24 cellular contexts compared by ENCODE assay signal in the genomic region with DNA sequence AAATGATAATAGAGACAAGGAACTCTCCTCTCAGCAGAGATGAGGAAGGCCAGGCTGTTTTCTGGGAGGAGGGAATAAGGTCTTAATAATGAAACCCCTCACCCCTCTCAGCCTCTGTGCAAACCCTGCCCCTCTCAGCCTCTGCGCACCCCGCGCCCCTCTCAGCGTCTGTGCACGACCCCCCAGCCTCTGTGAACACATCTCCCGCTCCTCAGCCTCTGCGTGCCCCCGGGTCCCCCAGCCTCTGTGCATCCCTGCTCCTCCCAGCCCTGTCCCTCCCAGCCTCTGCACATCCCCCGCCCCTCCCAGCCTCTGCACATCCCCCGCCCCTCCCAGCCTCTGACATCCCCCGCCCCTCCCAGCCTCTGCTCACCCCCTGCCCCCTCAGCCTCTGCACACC.
"Had no signal": no experiment of that assay in that cellular context is flagged by ENCODE, and none has a peak within 500 bp of the region (broad histone marks: within the 10 kb centered on the region; RNA-seq: fewer than 3 reads in every experiment).

No MANE protein-coding gene starts in this region.

- H3K4me3 ChIP-seq: cardiac muscle cell, MG63 had no signal

- DNase-seq: activated CD4-positive, alpha-beta T cell treated with anti-CD3 and anti-CD28 coated beads for 48 hours; activated CD4-positive, alpha-beta T cell treated with anti-CD3 and anti-CD28 coated beads, Interleukin-2, amount 50 U/mL, for 4 hours; activated CD4-positive, CD25-positive, alpha-beta regulatory T cell treated with anti-CD3 and anti-CD28 coated beads, Interleukin-2, amount 50 U/mL, for 72 hours; activated gamma-delta T cell; activated naive CD4-positive, alpha-beta T cell treated with anti-CD3 and anti-CD28 coated beads, Interleukin-2, amount 10 ng/mL, durations not matched to agents 7 days and 5 days; activated naive CD8-positive, alpha-beta T cell treated with anti-CD3 and anti-CD28 coated beads for 36 hours; activated T-cell treated with anti-CD3 and anti-CD28 coated beads, Interleukin-2, amount 50 U/mL, for 1 hour; brain microvascular endothelial cell; cerebellar nuclear complex; MG63; MV-4-11; NCI-H1105; NCI-H1436; NCI-H187; NCI-H2081; NCI-H446; NCI-H524; PC-3; SHP77 treated with DMSO at 0.1 percent for 48 hours; T-helper 9 cell had no signal

- H3K4me3 Mint-ChIP-seq: activated naive CD4-positive, alpha-beta T cell treated with anti-CD3 and anti-CD28 coated beads, Interleukin-2, amount 10 ng/mL, durations not matched to agents 7 days and 5 days; activated naive CD8-positive, alpha-beta T cell treated with anti-CD3 and anti-CD28 coated beads for 36 hours; activated T-helper 1 cell treated with anti-CD3 and anti-CD28 coated beads, Interleukin-12 subunit alpha, Interleukin-12 subunit beta, Interleukin-2, Interleukin-4 antibody, amounts not matched to agents 30 ng/mL and 10 ng/mL and 1 ng/mL, durations not matched to agents 14 hours and 24 hours and 36 hours; T-helper 1 cell treated with Interleukin-12 subunit alpha and Interleukin-12 subunit beta and Interleukin-4 antibody, amounts not matched to agents 30 μg/mL and 1 μg/mL, for 36 hours; WTC11 had no signal

- H3K27me3 Mint-ChIP-seq: activated naive CD4-positive, alpha-beta T cell treated with anti-CD3 and anti-CD28 coated beads, Interleukin-2, amount 10 ng/mL, durations not matched to agents 7 days and 5 days had no signal

- H3K36me3 Mint-ChIP-seq: activated naive CD4-positive, alpha-beta T cell treated with anti-CD3 and anti-CD28 coated beads, Interleukin-2, amount 10 ng/mL, durations not matched to agents 7 days and 5 days; activated naive CD8-positive, alpha-beta T cell treated with anti-CD3 and anti-CD28 coated beads for 36 hours had no signal

- H3K27ac ChIP-seq: brain microvascular endothelial cell, cardiac muscle cell had no signal

- ATAC-seq: PC-3, WTC11 had no signal

- H3K4me1 Mint-ChIP-seq: activated naive CD4-positive, alpha-beta T cell treated with anti-CD3 and anti-CD28 coated beads, Interleukin-2, amount 10 ng/mL, durations not matched to agents 7 days and 5 days; activated naive CD8-positive, alpha-beta T cell treated with anti-CD3 and anti-CD28 coated beads for 36 hours had no signal

- H3K27ac Mint-ChIP-seq: activated naive CD4-positive, alpha-beta T cell treated with anti-CD3 and anti-CD28 coated beads, Interleukin-2, amount 10 ng/mL, durations not matched to agents 7 days and 5 days; activated naive CD8-positive, alpha-beta T cell treated with anti-CD3 and anti-CD28 coated beads for 36 hours; activated T-helper 1 cell treated with anti-CD3 and anti-CD28 coated beads, Interleukin-12 subunit alpha, Interleukin-12 subunit beta, Interleukin-2, Interleukin-4 antibody, amounts not matched to agents 30 ng/mL and 10 ng/mL and 1 ng/mL, durations not matched to agents 14 hours and 24 hours and 36 hours; T-helper 1 cell treated with Interleukin-12 subunit alpha and Interleukin-12 subunit beta and Interleukin-4 antibody, amounts not matched to agents 30 μg/mL and 1 μg/mL, for 36 hours; WTC11 had no signal

- H3K9me3 Mint-ChIP-seq: activated naive CD8-positive, alpha-beta T cell treated with anti-CD3 and anti-CD28 coated beads for 36 hours; activated T-helper 1 cell treated with anti-CD3 and anti-CD28 coated beads, Interleukin-12 subunit alpha, Interleukin-12 subunit beta, Interleukin-2, Interleukin-4 antibody, amounts not matched to agents 30 ng/mL and 10 ng/mL and 1 ng/mL, durations not matched to agents 14 hours and 24 hours and 36 hours; T-helper 1 cell treated with Interleukin-12 subunit alpha and Interleukin-12 subunit beta and Interleukin-4 antibody, amounts not matched to agents 30 μg/mL and 1 μg/mL, for 36 hours had no signal
